ENCODE assay signal across 14 cellular contexts in genomic region chr16:67489401-67490083, GRCh38. TPM values are rescaled to one million over a fixed set of nuclear protein-coding genes. Genes with fewer than 3 reads are reported as not detected.
DNase-seq lines count a peak whose midpoint lies in the region; ATAC-seq and TF ChIP-seq lines count a peak whose summit lies in the region.
"Had no signal": no experiment of that assay in that cellular context is flagged by ENCODE, and none has a peak within 500 bp of the region (broad histone marks: within the 10 kb centered on the region; RNA-seq: fewer than 3 reads in every experiment).

No MANE protein-coding gene starts in this region.

- H3K79me1 ChIP-seq in neuronal stem cell (ENCODE audit: low read depth, low read length) = no peaks in the 10 kb centered on the region

- no peak overlapping the region for H3K4me3 ChIP-seq in CD4-positive, CD25-positive, alpha-beta regulatory T cell (ENCODE audit: low read depth, low read length)
- H3K4me3 ChIP-seq in HUES64 (ENCODE audit: low read length) (no peak overlapping the region), esophagus muscularis mucosa (no peak overlapping the region), neuronal stem cell (ENCODE audit: low read length in 2 of 2) (no peak overlapping the region)
- H3K4me3 ChIP-seq: MG63 had no signal

- H3K4me1 ChIP-seq in CD4-positive, CD25-positive, alpha-beta regulatory T cell (ENCODE audit: control insufficient read depth, insufficient read depth, low read length, poor library complexity, severe bottlenecking) = peaks cover 7% of the 10 kb centered on the region
- H3K4me1 ChIP-seq in HUES64 (ENCODE audit: insufficient read depth, low read length) (peaks cover 8% of the 10 kb centered on the region), esophagus muscularis mucosa (peaks cover 17 to 35% (median 24%) of the 10 kb centered on the region in 4 donors), neuronal stem cell (ENCODE audit: control insufficient read depth in 2 of 2, insufficient read depth in 1 of 2, low read depth in 1 of 2, low read length in 2 of 2) (peaks cover 5 to 8% of the 10 kb centered on the region in 2 donors)

- H3K4me1 Mint-ChIP-seq in CD4-positive, CD25-positive, alpha-beta regulatory T cell = peaks cover 6 to 11% (median 9%) of the 10 kb centered on the region in 4 donors

- H4K91ac ChIP-seq in neuronal stem cell (ENCODE audit: low read depth, low read length, poor library complexity) = no peak overlapping the region

- H3K9me3 Mint-ChIP-seq in CD4-positive, CD25-positive, alpha-beta regulatory T cell = no peaks in the 10 kb centered on the region
- H3K9me3 Mint-ChIP-seq: CD4-positive, alpha-beta memory T cell had no signal

- H3K18ac ChIP-seq in neuronal stem cell (ENCODE audit: low read length) = peak overlapping the region; percentile 12

- H3K23ac ChIP-seq in neuronal stem cell (ENCODE audit: low read depth, low read length, poor library complexity) = no peak overlapping the region

- H3K36me3 Mint-ChIP-seq in CD4-positive, CD25-positive, alpha-beta regulatory T cell = peaks cover 12% of the 10 kb centered on the region

- TF ChIP-seq POLR2A in esophagus muscularis mucosa (IDR thresholded peaks at IDR 0.05; ENCODE audit: low read depth) = no peak

- TF ChIP-seq CTCF in esophagus muscularis mucosa (IDR thresholded peaks at IDR 0.05) = no peak

- no peak overlapping the region for H2AK5ac ChIP-seq in neuronal stem cell (ENCODE audit: low read depth, low read length)

- H3K9ac ChIP-seq in HUES64 (ENCODE audit: low read depth, low read length) (no peak overlapping the region), neuronal stem cell (ENCODE audit: low read depth, low read length, poor library complexity) (peak overlapping the region; percentile 61)

- no peak for TF ChIP-seq EP300 in esophagus muscularis mucosa (IDR thresholded peaks at IDR 0.05)

- no peak overlapping the region for H2BK15ac ChIP-seq in neuronal stem cell (ENCODE audit: low read length)

- no peaks in the 10 kb centered on the region for H3K27me3 ChIP-seq in CD4-positive, CD25-positive, alpha-beta regulatory T cell (ENCODE audit: control insufficient read depth, insufficient read depth, low read length)
- peaks cover 57% of the 10 kb centered on the region for H3K27me3 ChIP-seq in HUES64 (ENCODE audit: insufficient read depth, low read length)
- no peaks in the 10 kb centered on the region for H3K27me3 ChIP-seq in esophagus muscularis mucosa
- no peaks in the 10 kb centered on the region for H3K27me3 ChIP-seq in neuronal stem cell (ENCODE audit: control insufficient read depth in 3 of 3, insufficient read depth in 3 of 3, low read depth in 1 of 3, low read length in 3 of 3)
- H3K27me3 ChIP-seq: MG63 had no signal

- ATAC-seq in CD4-positive, CD25-positive, alpha-beta regulatory T cell (ENCODE audit: low read depth in 2 of 2) = no peak

- no peaks in the 10 kb centered on the region for H3K9me3 ChIP-seq in CD4-positive, CD25-positive, alpha-beta regulatory T cell (ENCODE audit: control insufficient read depth in 2 of 2, low read length in 2 of 2)
- H3K9me3 ChIP-seq in HUES64 (ENCODE audit: insufficient read depth, low read depth, low read length) (no peaks in the 10 kb centered on the region), esophagus muscularis mucosa (no peaks in the 10 kb centered on the region), neuronal stem cell (replicated peaks in 1 of 2; ENCODE audit: control insufficient read depth in 2 of 2, insufficient read depth in 1 of 2, low read depth in 1 of 2, low read length in 2 of 2) (no peaks in the 10 kb centered on the region)
- H3K9me3 ChIP-seq: MG63 had no signal

- intact Hi-C loops in esophagus muscularis mucosa (cut with DNase I) = no loop called here

- H3K4ac ChIP-seq in neuronal stem cell (ENCODE audit: low read length) = no peak overlapping the region

- no peak overlapping the region for H2BK12ac ChIP-seq in neuronal stem cell (ENCODE audit: low read length)

- H3K14ac ChIP-seq in neuronal stem cell (ENCODE audit: low read length) = no peak overlapping the region

- H3K27me3 Mint-ChIP-seq in CD4-positive, CD25-positive, alpha-beta regulatory T cell = no peaks in the 10 kb centered on the region
- H3K27me3 Mint-ChIP-seq: CD4-positive, alpha-beta memory T cell; T-helper 17 cell had no signal

- peaks cover 15% of the 10 kb centered on the region for H3K36me3 ChIP-seq in CD4-positive, CD25-positive, alpha-beta regulatory T cell (ENCODE audit: control insufficient read depth, insufficient read depth, low read length)
- H3K36me3 ChIP-seq in HUES64 (ENCODE audit: insufficient read depth, low read length) (no peaks in the 10 kb centered on the region), esophagus muscularis mucosa (peaks cover 0 to 20% (median 9%) of the 10 kb centered on the region in 4 donors), neuronal stem cell (replicated peaks in 1 of 2; ENCODE audit: control insufficient read depth in 2 of 2, insufficient read depth in 2 of 2, low read length in 2 of 2) (peaks cover 0 to 16% of the 10 kb centered on the region in 2 donors)
- H3K36me3 ChIP-seq: MG63 had no signal

- H3K4me2 ChIP-seq in neuronal stem cell (ENCODE audit: insufficient read depth, low read length, poor library complexity, severe bottlenecking) = no peak overlapping the region

- DNase-seq in CD4-positive, CD25-positive, alpha-beta regulatory T cell = no peak
- DNase-seq in esophagus muscularis mucosa (ENCODE audit: extremely low spot score) (no peak), neuronal stem cell (ENCODE audit: low spot score) (no peak), GM19238 (ENCODE audit: insufficient read length, low spot score) (no peak), NCI-H1694 treated with DMSO at 0.1 percent for 48 hours (lab: John Stamatoyannopoulos, UW) (no peak)
- no peak for DNase-seq in activated T-cell treated with anti-CD3 and anti-CD28 coated beads, Interleukin-2, amount 50 U/mL, for 48 hours
- no peak for DNase-seq in activated CD4-positive, alpha-beta T cell treated with anti-CD3 and anti-CD28 coated beads for 4 hours
- DNase-seq: activated T-cell treated with anti-CD3 and anti-CD28 coated beads for 4 hours; CD4-positive, alpha-beta memory T cell; MG63; NCI-H82; occipital lobe; T-helper 17 cell had no signal

- no peak overlapping the region for H2BK5ac ChIP-seq in neuronal stem cell (ENCODE audit: low read length)

- 85% methylated on average over 4 of the region's 4 CpGs for WGBS in HUES64
- 39% methylated on average over 4 of the region's 4 CpGs for WGBS in esophagus muscularis mucosa
- no CpG with 5 or more reads among the region's 4 CpGs for WGBS in neuronal stem cell (ENCODE audit: extremely low coverage in 2 of 2, insufficient read length in 2 of 2, insufficient replicate concordance in 1 of 2), 2 donors

- no peak overlapping the region for H2BK120ac ChIP-seq in neuronal stem cell (ENCODE audit: low read depth, low read length)

- H3K4me3 Mint-ChIP-seq in CD4-positive, CD25-positive, alpha-beta regulatory T cell = no peak overlapping the region
- H3K4me3 Mint-ChIP-seq: CD4-positive, alpha-beta memory T cell; T-helper 17 cell had no signal

- H3K27ac ChIP-seq in CD4-positive, CD25-positive, alpha-beta regulatory T cell (ENCODE audit: insufficient read depth, low read length, poor library complexity, severe bottlenecking) = no peak overlapping the region
- peak overlapping the region; percentile 32; the same call in 1 of the 2 replicates for H3K27ac ChIP-seq in HUES64 (ENCODE audit: low read depth, low read length)
- peak overlapping the region; percentile 46 to 76 (median 54) for H3K27ac ChIP-seq in esophagus muscularis mucosa (replicated peaks in 1 of 4)
- H3K27ac ChIP-seq in neuronal stem cell (replicated peaks; ENCODE audit: low read length) = peak overlapping the region; percentile 20

- peak overlapping the region in 2 of 3 donors; percentile 65 to 89 for H3K27ac Mint-ChIP-seq in CD4-positive, CD25-positive, alpha-beta regulatory T cell
- H3K27ac Mint-ChIP-seq: T-helper 17 cell had no signal

- no peak overlapping the region for H4K8ac ChIP-seq in neuronal stem cell (ENCODE audit: low read depth, low read length)

- H2AFZ ChIP-seq in neuronal stem cell (ENCODE audit: low read length) = peak overlapping the region; percentile 37

RNA-seq across cellular contexts. Expression of gene AGRP, which starts 6.2 kb away (rescaled TPM):
- not detected for total RNA-seq in CD4-positive, CD25-positive, alpha-beta regulatory T cell
- not detected for polyA plus RNA-seq in CD4-positive, CD25-positive, alpha-beta regulatory T cell
- not detected for polyA plus RNA-seq in HUES64 (2013, experiment 1 of 2)
- not detected for polyA plus RNA-seq in HUES64 (2013, experiment 2 of 2)
- not detected for total RNA-seq in esophagus muscularis mucosa
- polyA plus RNA-seq in neuronal stem cell (2013, experiment 1 of 2) = not detected
- polyA plus RNA-seq in neuronal stem cell (2013, experiment 2 of 2) = not detected
- total RNA-seq: CD4-positive, alpha-beta memory T cell; occipital lobe; T-helper 17 cell had no signal
- polyA plus RNA-seq: CD4-positive, alpha-beta memory T cell had no signal

RNA-seq across cellular contexts. Expression of gene ATP6V0D1, which starts 8.6 kb away (rescaled TPM):
- total RNA-seq in CD4-positive, CD25-positive, alpha-beta regulatory T cell = 92.5 TPM
- 100 to 1,000 TPM; 119 to 141 (median 133) TPM for polyA plus RNA-seq in CD4-positive, CD25-positive, alpha-beta regulatory T cell
- polyA plus RNA-seq in HUES64 (2013, experiment 1 of 2) = 49.9 TPM
- 45.5 TPM for polyA plus RNA-seq in HUES64 (2013, experiment 2 of 2)
- total RNA-seq in esophagus muscularis mucosa = 100 to 1,000 TPM; 103 to 131 (median 119) TPM
- 20.8 TPM for polyA plus RNA-seq in neuronal stem cell (2013, experiment 1 of 2)
- 20.9 TPM for polyA plus RNA-seq in neuronal stem cell (2013, experiment 2 of 2)

RNA-seq across cellular contexts. Expression of gene RIPOR1, which starts 39.1 kb away (rescaled TPM):
- total RNA-seq in CD4-positive, CD25-positive, alpha-beta regulatory T cell = 16.6 TPM
- 1 to 10 TPM in 3 of 4 donors, under 1 TPM in 1; 0.91 to 3.1 (median 2.1) TPM for polyA plus RNA-seq in CD4-positive, CD25-positive, alpha-beta regulatory T cell
- polyA plus RNA-seq in HUES64 (2013, experiment 1 of 2) = 6.0 TPM
- polyA plus RNA-seq in HUES64 (2013, experiment 2 of 2) = 8.7 TPM
- 100 to 1,000 TPM in 1 of 4 donors, 10 to 100 TPM in 3; 63.1 to 108 (median 68.4) TPM for total RNA-seq in esophagus muscularis mucosa
- 23.0 TPM for polyA plus RNA-seq in neuronal stem cell (2013, experiment 1 of 2)
- 23.4 TPM for polyA plus RNA-seq in neuronal stem cell (2013, experiment 2 of 2)

RNA-seq across cellular contexts. Expression of gene HSD11B2, which starts 58.6 kb away (rescaled TPM):
- total RNA-seq in CD4-positive, CD25-positive, alpha-beta regulatory T cell = not detected
- not detected for polyA plus RNA-seq in CD4-positive, CD25-positive, alpha-beta regulatory T cell
- 17.2 TPM for polyA plus RNA-seq in HUES64 (2013, experiment 1 of 2)
- 18.0 TPM for polyA plus RNA-seq in HUES64 (2013, experiment 2 of 2)
- total RNA-seq in esophagus muscularis mucosa = 1 to 10 TPM in 2 of 4 donors, under 1 TPM in 1, not detected in 1; 0.42 to 2.2 (median 1.1) TPM
- polyA plus RNA-seq in neuronal stem cell (2013, experiment 1 of 2) = 1.1 TPM
- polyA plus RNA-seq in neuronal stem cell (2013, experiment 2 of 2) = 0.78 TPM
- total RNA-seq: CD4-positive, alpha-beta memory T cell; occipital lobe; T-helper 17 cell had no signal
